Comparison of ENCODE assay signal across 1 cellular context in the genomic region with DNA sequence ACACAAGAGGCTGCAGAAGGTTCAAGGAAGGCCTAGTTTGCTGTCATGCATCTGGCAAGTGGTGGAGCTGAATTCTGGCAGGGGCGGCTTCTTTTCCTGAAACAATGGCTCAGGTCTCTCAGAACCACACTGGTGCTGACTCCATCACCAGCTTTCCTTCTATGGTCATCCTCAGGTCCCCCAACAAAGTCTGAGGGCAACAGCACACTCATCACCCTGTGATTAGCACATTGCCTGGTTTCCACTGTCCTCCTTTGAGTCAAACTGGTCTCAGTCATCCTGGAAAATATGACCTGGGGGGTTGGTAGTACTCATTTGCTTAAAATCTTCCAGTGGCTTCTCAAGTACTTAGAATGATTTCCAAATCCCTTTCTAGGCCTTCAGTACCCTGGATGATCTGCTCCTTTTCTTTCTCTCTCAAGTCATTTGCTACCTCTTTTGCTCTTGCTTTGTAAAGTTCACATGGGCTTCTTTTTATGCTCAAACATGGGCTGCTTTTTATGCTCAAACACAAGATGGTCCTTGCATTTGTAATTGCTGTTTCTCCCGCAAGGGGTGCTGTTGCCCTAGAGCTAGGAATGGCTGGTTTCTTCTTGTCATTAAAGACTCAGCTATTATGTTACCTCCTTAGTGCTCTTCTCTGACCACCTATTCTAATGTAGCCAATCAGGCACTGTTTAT.
TF ChIP-seq lines count a peak whose summit lies in the region.

No MANE protein-coding gene starts in this region.

TF ChIP-seq in IMR-90, 13 proteins besides CTCF, POLR2A, EP300 and RAD21:
- no peak for TF ChIP-seq MAFK (IDR thresholded peaks at IDR 0.05; ENCODE audit: low read depth, low read length)
- TF ChIP-seq MAZ (IDR thresholded peaks at IDR 0.05; ENCODE audit: borderline replicate concordance, low read depth, low read length), result no peak
